8 cellular contexts compared by ENCODE assay signal in genomic region chr20:48818481-48818987, GRCh38. TPM values are rescaled to one million over a fixed set of nuclear protein-coding genes. Genes with fewer than 3 reads are reported as not detected.
DNase-seq lines count a peak whose midpoint lies in the region; ATAC-seq and TF ChIP-seq lines count a peak whose summit lies in the region.
"Had no signal": no experiment of that assay in that cellular context is flagged by ENCODE, and none has a peak within 500 bp of the region (broad histone marks: within the 10 kb centered on the region; RNA-seq: fewer than 3 reads in every experiment).

No MANE protein-coding gene starts in this region.

- POLR2A ChIA-PET in activated CD8-positive, alpha-beta T cell treated with anti-CD3 and anti-CD28 coated beads, Interleukin-2, amount 10 ng/mL, durations not matched to agents 7 days and 5 days (lab: Charles Lee): interaction anchor here (0.6 to 1.9 kb wide), 12 partner anchors 9 to 1297 kb away, joined by 3 to 6 read pairs (median 3); partner anchors contain the start of gene PREX1

- H3K36me3 Mint-ChIP-seq in activated CD8-positive, alpha-beta T cell treated with anti-CD3 and anti-CD28 coated beads, Interleukin-2, amount 10 ng/mL, durations not matched to agents 7 days and 5 days (ENCODE audit: low read depth): peaks cover 79% of the 10 kb centered on the region
- H3K36me3 Mint-ChIP-seq in neural crest cell (ENCODE audit: low read depth): peaks cover 2% of the 10 kb centered on the region

- peak overlapping the region; percentile 91 for H3K4me3 Mint-ChIP-seq in activated CD8-positive, alpha-beta T cell treated with anti-CD3 and anti-CD28 coated beads, Interleukin-2, amount 10 ng/mL, durations not matched to agents 7 days and 5 days
- no peak overlapping the region for H3K4me3 Mint-ChIP-seq in neural crest cell

- CTCF ChIA-PET in activated CD8-positive, alpha-beta T cell treated with anti-CD3 and anti-CD28 coated beads, Interleukin-2, amount 10 ng/mL, durations not matched to agents 7 days and 5 days (lab: Charles Lee): interaction anchor here (1.1 to 1.8 kb wide), 6 partner anchors 10 to 162 kb away, joined by 3 to 5 read pairs (median 4); partner anchors contain the start of gene PREX1

- ATAC-seq in GM18498 (IDR thresholded peaks at IDR 0.05; ENCODE audit: unreplicated experiment) (peak; percentile 38), HG02623 (IDR thresholded peaks at IDR 0.05; ENCODE audit: unreplicated experiment) (peak; percentile 40), GM18861 (IDR thresholded peaks at IDR 0.05; ENCODE audit: unreplicated experiment) (no peak)
- peak; percentile 65 for ATAC-seq in activated CD8-positive, alpha-beta T cell treated with anti-CD3 and anti-CD28 coated beads, Interleukin-2, amount 10 ng/mL, durations not matched to agents 7 days and 5 days

- DNase-seq in activated CD8-positive, alpha-beta T cell treated with anti-CD3 and anti-CD28 coated beads, Interleukin-2, amount 10 ng/mL, durations not matched to agents 7 days and 5 days: peak; percentile 76
- DNase-seq in neural crest cell (ENCODE audit: low read depth, low spot score) (no peak), NCI-H748 (lab: John Stamatoyannopoulos, UW; ENCODE audit: unreplicated experiment) (no peak), DMS79 (lab: John Stamatoyannopoulos, UW) (no peak)
- DNase-seq: esophagus squamous epithelium had no signal

- no peak for TF ChIP-seq CTCF in neural crest cell (conservative IDR thresholded peaks at IDR 0.05)

- no peaks in the 10 kb centered on the region for H3K9me3 Mint-ChIP-seq in activated CD8-positive, alpha-beta T cell treated with anti-CD3 and anti-CD28 coated beads, Interleukin-2, amount 10 ng/mL, durations not matched to agents 7 days and 5 days (ENCODE audit: insufficient read depth)
- H3K9me3 Mint-ChIP-seq in neural crest cell: no peaks in the 10 kb centered on the region

- no peaks in the 10 kb centered on the region for H3K4me1 Mint-ChIP-seq in activated CD8-positive, alpha-beta T cell treated with anti-CD3 and anti-CD28 coated beads, Interleukin-2, amount 10 ng/mL, durations not matched to agents 7 days and 5 days (ENCODE audit: low read depth)
- peaks cover 42% of the 10 kb centered on the region for H3K4me1 Mint-ChIP-seq in neural crest cell

- no peaks in the 10 kb centered on the region for H3K27me3 Mint-ChIP-seq in activated CD8-positive, alpha-beta T cell treated with anti-CD3 and anti-CD28 coated beads, Interleukin-2, amount 10 ng/mL, durations not matched to agents 7 days and 5 days (ENCODE audit: low read depth)
- H3K27me3 Mint-ChIP-seq in neural crest cell (ENCODE audit: low read depth): no peaks in the 10 kb centered on the region

- H3K27ac Mint-ChIP-seq in activated CD8-positive, alpha-beta T cell treated with anti-CD3 and anti-CD28 coated beads, Interleukin-2, amount 10 ng/mL, durations not matched to agents 7 days and 5 days: peak overlapping the region; percentile 92
- peak overlapping the region; percentile 16 for H3K27ac Mint-ChIP-seq in neural crest cell (ENCODE audit: unreplicated experiment)

RNA-seq across cellular contexts. Expression of gene PREX1, which starts 9.3 kb away (rescaled TPM):
- total RNA-seq in activated CD8-positive, alpha-beta T cell treated with anti-CD3 and anti-CD28 coated beads, Interleukin-2, amount 10 ng/mL, durations not matched to agents 7 days and 5 days: 100 to 1,000 TPM; 146 to 152 TPM
- total RNA-seq in neural crest cell: 72.4 and 73.7 TPM in 2 replicates
